ENCODE assay signal across 1 cellular context in genomic region chr9:19378154-19378553, GRCh38.
TF ChIP-seq lines count a peak whose summit lies in the region.

No MANE protein-coding gene starts in this region.

TF ChIP-seq in WTC11, 78 proteins besides CTCF, POLR2A, EP300 and RAD21 (continued from another document):
- TF ChIP-seq, protein P1, sequence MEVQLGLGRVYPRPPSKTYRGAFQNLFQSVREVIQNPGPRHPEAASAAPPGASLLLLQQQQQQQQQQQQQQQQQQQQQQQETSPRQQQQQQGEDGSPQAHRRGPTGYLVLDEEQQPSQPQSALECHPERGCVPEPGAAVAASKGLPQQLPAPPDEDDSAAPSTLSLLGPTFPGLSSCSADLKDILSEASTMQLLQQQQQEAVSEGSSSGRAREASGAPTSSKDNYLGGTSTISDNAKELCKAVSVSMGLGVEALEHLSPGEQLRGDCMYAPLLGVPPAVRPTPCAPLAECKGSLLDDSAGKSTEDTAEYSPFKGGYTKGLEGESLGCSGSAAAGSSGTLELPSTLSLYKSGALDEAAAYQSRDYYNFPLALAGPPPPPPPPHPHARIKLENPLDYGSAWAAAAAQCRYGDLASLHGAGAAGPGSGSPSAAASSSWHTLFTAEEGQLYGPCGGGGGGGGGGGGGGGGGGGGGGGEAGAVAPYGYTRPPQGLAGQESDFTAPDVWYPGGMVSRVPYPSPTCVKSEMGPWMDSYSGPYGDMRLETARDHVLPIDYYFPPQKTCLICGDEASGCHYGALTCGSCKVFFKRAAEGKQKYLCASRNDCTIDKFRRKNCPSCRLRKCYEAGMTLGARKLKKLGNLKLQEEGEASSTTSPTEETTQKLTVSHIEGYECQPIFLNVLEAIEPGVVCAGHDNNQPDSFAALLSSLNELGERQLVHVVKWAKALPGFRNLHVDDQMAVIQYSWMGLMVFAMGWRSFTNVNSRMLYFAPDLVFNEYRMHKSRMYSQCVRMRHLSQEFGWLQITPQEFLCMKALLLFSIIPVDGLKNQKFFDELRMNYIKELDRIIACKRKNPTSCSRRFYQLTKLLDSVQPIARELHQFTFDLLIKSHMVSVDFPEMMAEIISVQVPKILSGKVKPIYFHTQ (CRISPR knock-in tag; IDR thresholded peaks at IDR 0.05), result no peak
- TF ChIP-seq TP53 (CRISPR knock-in tag; IDR thresholded peaks at IDR 0.05) (no peak), USF2 (CRISPR knock-in tag; IDR thresholded peaks at IDR 0.05) (no peak)
- TF ChIP-seq, protein P2, sequence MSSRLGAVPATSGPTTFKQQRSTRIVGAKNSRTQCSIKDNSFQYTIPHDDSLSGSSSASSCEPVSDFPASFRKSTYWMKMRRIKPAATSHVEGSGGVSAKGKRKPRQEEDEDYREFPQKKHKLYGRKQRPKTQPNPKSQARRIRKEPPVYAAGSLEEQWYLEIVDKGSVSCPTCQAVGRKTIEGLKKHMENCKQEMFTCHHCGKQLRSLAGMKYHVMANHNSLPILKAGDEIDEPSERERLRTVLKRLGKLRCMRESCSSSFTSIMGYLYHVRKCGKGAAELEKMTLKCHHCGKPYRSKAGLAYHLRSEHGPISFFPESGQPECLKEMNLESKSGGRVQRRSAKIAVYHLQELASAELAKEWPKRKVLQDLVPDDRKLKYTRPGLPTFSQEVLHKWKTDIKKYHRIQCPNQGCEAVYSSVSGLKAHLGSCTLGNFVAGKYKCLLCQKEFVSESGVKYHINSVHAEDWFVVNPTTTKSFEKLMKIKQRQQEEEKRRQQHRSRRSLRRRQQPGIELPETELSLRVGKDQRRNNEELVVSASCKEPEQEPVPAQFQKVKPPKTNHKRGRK (CRISPR knock-in tag; IDR thresholded peaks at IDR 0.05; ENCODE audit: borderline replicate concordance), result no peak
